In the genomic region with DNA sequence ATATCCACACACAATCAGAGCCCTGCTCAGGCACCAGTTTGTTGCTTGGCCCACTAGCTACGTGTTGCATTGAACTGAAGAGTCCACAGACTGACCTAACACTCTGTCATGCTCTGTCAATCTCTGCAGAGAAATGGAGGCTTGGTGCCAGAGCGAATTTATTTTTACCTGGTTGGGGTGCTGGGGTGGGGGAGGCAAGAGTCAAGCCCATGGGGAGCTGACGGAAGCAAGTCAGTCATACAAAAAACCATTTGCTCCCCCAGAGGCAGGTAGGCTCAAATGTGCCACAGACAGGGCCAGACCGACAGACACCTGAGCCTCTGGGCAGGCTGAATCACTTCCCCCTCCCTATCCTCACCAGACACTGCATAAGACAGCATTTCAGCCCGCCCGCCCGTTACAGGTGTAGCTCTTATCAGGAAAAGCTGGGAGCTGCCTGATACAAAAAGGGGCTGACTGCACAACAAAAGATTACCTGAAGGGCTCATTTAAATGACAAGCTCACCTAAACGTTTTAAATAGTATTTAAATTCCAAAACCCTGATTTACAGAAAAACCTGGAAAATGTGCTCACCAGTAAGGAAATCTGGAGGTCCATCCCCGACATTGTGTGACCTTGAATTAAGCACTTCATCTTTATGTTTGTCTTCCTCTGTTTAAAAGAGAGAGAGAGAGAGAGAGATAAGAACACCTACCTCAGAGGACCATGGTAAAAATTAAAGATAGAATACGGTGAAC, we compare ENCODE assay signal across 8 cellular contexts. TPM values are rescaled to one million over a fixed set of nuclear protein-coding genes. Genes with fewer than 3 reads are reported as not detected.
A peak's percentile ranks its signal among the peaks of the same experiment; 100 is the strongest.
DNase-seq lines count a peak whose midpoint lies in the region; ATAC-seq, FAIRE-seq and TF ChIP-seq lines count a peak whose summit lies in the region.

No MANE protein-coding gene starts in this region.

- peak overlapping the region; percentile 57 for H3K4me2 ChIP-seq in trophoblast cell (ENCODE audit: low read length)

- no peaks in the 10 kb centered on the region for H3K27me3 ChIP-seq in trophoblast cell (ENCODE audit: insufficient read depth, low read length)

- no peaks in the 10 kb centered on the region for H3K9me3 ChIP-seq in trophoblast cell (ENCODE audit: insufficient read depth, low read depth, low read length)

- H2AFZ ChIP-seq in trophoblast cell (ENCODE audit: insufficient read depth, low read length, poor library complexity): no peak overlapping the region

- no peaks in the 10 kb centered on the region for H3K9me3 Mint-ChIP-seq in activated T-cell treated with anti-CD3 and anti-CD28 coated beads, Interleukin-2, amount 50 U/mL, for 72 hours

- DNase-seq in GM12891 (ENCODE audit: insufficient read length, low spot score) (no peak), NCI-H510A (lab: John Stamatoyannopoulos, UW) (peak; percentile 75), glomerular visceral epithelial cell (ENCODE audit: extremely low spot score) (peak; percentile 34), trophoblast cell (no peak), COLO829 (ENCODE audit: low spot score) (no peak)
- DNase-seq in activated T-cell treated with anti-CD3 and anti-CD28 coated beads, Interleukin-2, amount 50 U/mL, for 72 hours: peak; percentile 66 to 71

- H3K79me1 ChIP-seq in trophoblast cell (ENCODE audit: low read length): peaks cover 34% of the 10 kb centered on the region

- no peak overlapping the region for H3K23ac ChIP-seq in trophoblast cell (ENCODE audit: low read length)

- H3K9ac ChIP-seq in trophoblast cell (ENCODE audit: low read length): peak overlapping the region; percentile 47

- peak overlapping the region; percentile 37 for H2BK12ac ChIP-seq in trophoblast cell (ENCODE audit: low read length)

- H3K79me2 ChIP-seq in trophoblast cell (ENCODE audit: control insufficient read depth, insufficient read depth, low read length, poor library complexity): peaks cover 23% of the 10 kb centered on the region

- peak overlapping the region; percentile 1 for H4K12ac ChIP-seq in trophoblast cell (ENCODE audit: low read depth, low read length)

- peak overlapping the region; percentile 96 to 98 for H3K4me3 Mint-ChIP-seq in activated T-cell treated with anti-CD3 and anti-CD28 coated beads, Interleukin-2, amount 50 U/mL, for 72 hours

- H3K36me3 Mint-ChIP-seq in activated T-cell treated with anti-CD3 and anti-CD28 coated beads, Interleukin-2, amount 50 U/mL, for 72 hours (ENCODE audit: insufficient read depth in 2 of 2): peaks cover 28 to 42% of the 10 kb centered on the region in 2 donors

- H3K4me3 ChIP-seq in trophoblast cell (ENCODE audit: low read depth, low read length): no peak overlapping the region

- H2AK5ac ChIP-seq in trophoblast cell (ENCODE audit: low read length): no peak overlapping the region

- H3K27me3 Mint-ChIP-seq in activated T-cell treated with anti-CD3 and anti-CD28 coated beads, Interleukin-2, amount 50 U/mL, for 72 hours (ENCODE audit: low read depth): no peaks in the 10 kb centered on the region

- H3K4me1 ChIP-seq in trophoblast cell (ENCODE audit: control insufficient read depth in 1 of 2, insufficient read depth in 2 of 2, low read length in 2 of 2): peaks cover 3 to 12% of the 10 kb centered on the region in 2 experiments

- peak overlapping the region; percentile 47 for H2BK120ac ChIP-seq in trophoblast cell (ENCODE audit: insufficient read depth, low read length, poor library complexity)

- WGBS in trophoblast cell (ENCODE audit: extremely low coverage, insufficient coverage, insufficient read length): no CpG with 5 or more reads among the region's 10 CpGs

- H3K18ac ChIP-seq in trophoblast cell (ENCODE audit: low read length): peak overlapping the region; percentile 7

- peak overlapping the region; percentile 100 for H3K27ac Mint-ChIP-seq in activated T-cell treated with anti-CD3 and anti-CD28 coated beads, Interleukin-2, amount 50 U/mL, for 72 hours

- peak overlapping the region; percentile 15 for H3K14ac ChIP-seq in trophoblast cell (ENCODE audit: low read length)

- peak; percentile 63 for TF ChIP-seq POLR2A in GM12891 (IDR thresholded peaks at IDR 0.05; ENCODE audit: low read depth, low read length)

- peaks cover 55% of the 10 kb centered on the region for H3K4me1 Mint-ChIP-seq in activated T-cell treated with anti-CD3 and anti-CD28 coated beads, Interleukin-2, amount 50 U/mL, for 72 hours (ENCODE audit: low read depth)

- H3K36me3 ChIP-seq in trophoblast cell (ENCODE audit: control insufficient read depth in 1 of 2, insufficient read depth in 2 of 2, low read length in 2 of 2): peaks cover 10 to 12% of the 10 kb centered on the region in 2 experiments

- peak overlapping the region; percentile 63 for H4K8ac ChIP-seq in trophoblast cell (ENCODE audit: low read depth, low read length)

- FAIRE-seq in GM12891 (lab: Jason Lieb, UNC): peak; percentile 85

- peak overlapping the region; percentile 100 for H3K27ac ChIP-seq in trophoblast cell (ENCODE audit: low read depth, low read length)

- peak overlapping the region; percentile 56 for H3K4ac ChIP-seq in trophoblast cell (ENCODE audit: low read depth, low read length)

- peak overlapping the region; percentile 63 for H4K91ac ChIP-seq in trophoblast cell (ENCODE audit: low read depth, low read length)

- peak overlapping the region; percentile 61 for H2BK5ac ChIP-seq in trophoblast cell (ENCODE audit: low read depth, low read length, poor library complexity)

- ATAC-seq in activated T-cell treated with anti-CD3 and anti-CD28 coated beads, Interleukin-2, amount 50 U/mL, for 72 hours (replicated peaks in 1 of 2): peak in 1 of 2 donors; percentile 20
- ATAC-seq in HG03460 (IDR thresholded peaks at IDR 0.05; ENCODE audit: unreplicated experiment): no peak
- no peak for ATAC-seq in GM18520 (IDR thresholded peaks at IDR 0.05; ENCODE audit: unreplicated experiment)

TF ChIP-seq in GM12891, 5 proteins besides CTCF, POLR2A, EP300 and RAD21:
- TF ChIP-seq POU2F2 (IDR thresholded peaks at IDR 0.05; ENCODE audit: low read depth, low read length) (no peak), TAF1 (IDR thresholded peaks at IDR 0.05; ENCODE audit: low read depth, low read length) (peak; percentile 55; the same call in 1 of the 2 replicates), PAX5 (IDR thresholded peaks at IDR 0.05; ENCODE audit: insufficient read depth, low read length, severe bottlenecking) (no peak), SPI1 (IDR thresholded peaks at IDR 0.05; ENCODE audit: low read depth, low read length) (peak; percentile 42; the same call in 1 of the 2 replicates)

RNA-seq across cellular contexts. Expression of gene PCBP1, which starts 2.1 kb away (rescaled TPM):
- polyA plus RNA-seq in GM12891 (2012; ENCODE audit: low read depth, missing spikeins): 235 TPM
- 100 to 1,000 TPM; 270 to 291 TPM for total RNA-seq in activated T-cell treated with anti-CD3 and anti-CD28 coated beads, Interleukin-2, amount 50 U/mL, for 72 hours
- 407 and 419 TPM in 2 replicates for polyA plus RNA-seq in trophoblast cell (2013)

Comparison
In these comparisons a context has a peak if more than half of its experiments do, and no peak if none do; other contexts are left out.
1. DNase-seq: peak in NCI-H510A (single experiment), activated T-cell treated with anti-CD3 and anti-CD28 coated beads, Interleukin-2, amount 50 U/mL, for 72 hours (2 of 2) and glomerular visceral epithelial cell (single experiment); none in GM12891 (single experiment), trophoblast cell (0 of 2) and COLO829 (single experiment).